ENCODE assay signal across 21 cellular contexts in the genomic region with DNA sequence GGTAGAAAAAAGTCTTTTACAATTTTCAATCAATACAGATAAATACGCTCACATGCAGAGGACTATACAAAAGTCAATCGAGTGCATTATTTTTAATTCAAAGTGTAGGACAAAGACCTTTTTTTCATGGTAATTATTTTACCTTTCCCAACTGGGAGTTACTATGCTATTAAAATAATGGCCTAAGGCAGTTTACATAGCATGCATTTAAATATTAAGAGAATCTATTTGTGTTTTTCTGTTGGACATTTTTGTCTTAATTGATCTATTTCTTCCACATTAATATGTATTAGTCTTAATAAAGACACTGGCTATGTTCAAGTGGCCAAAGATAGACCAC.
"Had no signal": no experiment of that assay in that cellular context is flagged by ENCODE, and none has a peak within 500 bp of the region (broad histone marks: within the 10 kb centered on the region; RNA-seq: fewer than 3 reads in every experiment).

No MANE protein-coding gene starts in this region.

- ATAC-seq: HepG2 had no signal

- DNase-seq: IMR-90, Karpas-422, KG1, MG63, NCI-H1092, NCI-H1105 treated with DMSO at 0.1 percent for 48 hours, NCI-H1417 treated with DMSO at 0.1 percent for 48 hours, NCI-H1694, NCI-H187 treated with DMSO at 0.1 percent for 48 hours, NCI-H2029 treated with DMSO at 0.1 percent for 48 hours, NCI-H2171 treated with DMSO at 0.1 percent for 48 hours, NCI-H345, NCI-H446 treated with DMSO at 0.1 percent for 48 hours, NCI-H510A treated with DMSO at 0.1 percent for 48 hours, NCI-H526 treated with DMSO at 0.1 percent for 48 hours, NCI-H774, Right ventricle myocardium superior, RPMI8226, SK-N-SH, SW 1271 had no signal
